ENCODE assay signal across 8 cellular contexts in genomic region chr1:116485071-116485735, GRCh38.
DNase-seq lines count a peak whose midpoint lies in the region; ATAC-seq and TF ChIP-seq lines count a peak whose summit lies in the region.

No MANE protein-coding gene starts in this region.

- CTCF ChIA-PET in activated CD8-positive, alpha-beta memory T cell treated with anti-CD3 and anti-CD28 coated beads, Interleukin-2, amount 10 ng/mL, durations not matched to agents 7 days and 5 days (lab: Charles Lee): interaction anchor here (0.6 to 11.3 kb wide), 71 partner anchors 9 to 502 kb away, joined by 3 to 243 read pairs (median 4); no protein-coding TSS in a partner anchor

- peak; percentile 73 for ATAC-seq in GM21360 (IDR thresholded peaks at IDR 0.05; ENCODE audit: unreplicated experiment)
- peak; percentile 93 for ATAC-seq in activated CD8-positive, alpha-beta memory T cell treated with anti-CD3 and anti-CD28 coated beads, Interleukin-2, amount 10 ng/mL, durations not matched to agents 7 days and 5 days

- H3K4me3 ChIP-seq in epithelial cell of esophagus (ENCODE audit: low read length): no peak overlapping the region
- H3K4me3 ChIP-seq in muscle layer of duodenum (ENCODE audit: low read depth in 1 of 2, low read length in 2 of 2): no peak overlapping the region

- H3K36me3 ChIP-seq in muscle layer of duodenum (ENCODE audit: control insufficient read depth in 1 of 2, insufficient read depth in 2 of 2, low read length in 2 of 2): no peaks in the 10 kb centered on the region

- no peak overlapping the region for H3K4me3 Mint-ChIP-seq in activated CD8-positive, alpha-beta memory T cell treated with anti-CD3 and anti-CD28 coated beads, Interleukin-2, amount 10 ng/mL, durations not matched to agents 7 days and 5 days

- no peaks in the 10 kb centered on the region for H3K9me3 Mint-ChIP-seq in activated CD8-positive, alpha-beta memory T cell treated with anti-CD3 and anti-CD28 coated beads, Interleukin-2, amount 10 ng/mL, durations not matched to agents 7 days and 5 days (ENCODE audit: low read depth)

- peaks cover 9% of the 10 kb centered on the region for H3K4me1 Mint-ChIP-seq in activated CD8-positive, alpha-beta memory T cell treated with anti-CD3 and anti-CD28 coated beads, Interleukin-2, amount 10 ng/mL, durations not matched to agents 7 days and 5 days

- peak; percentile 93 for TF ChIP-seq CTCF in epithelial cell of esophagus (IDR thresholded peaks at IDR 0.05; ENCODE audit: insufficient read depth, low read depth, low read length, missing control alignments)

- DNase-seq in COLO668 (lab: John Stamatoyannopoulos, UW; ENCODE audit: unreplicated experiment): peak; percentile 92
- peak; percentile 75 for DNase-seq in HPDE6-E6E7 (ENCODE audit: extremely low spot score)
- peak; percentile 32 to 58 for DNase-seq in NOMO-1 (lab: John Stamatoyannopoulos, UW; ENCODE audit: unreplicated experiment in 2 of 2)
- DNase-seq in activated CD8-positive, alpha-beta memory T cell treated with anti-CD3 and anti-CD28 coated beads, Interleukin-2, amount 10 ng/mL, durations not matched to agents 7 days and 5 days: peak; percentile 90
- peak; percentile 79 for DNase-seq in epithelial cell of esophagus (ENCODE audit: low read depth)
- peak; percentile 72 to 88 for DNase-seq in stimulated activated CD8-positive, alpha-beta memory T cell treated with anti-CD3 and anti-CD28 coated beads, Interleukin-7, amount 100 ng/mL, for 1 hour (ENCODE audit: low read depth in 2 of 2)

- no peaks in the 10 kb centered on the region for H3K36me3 Mint-ChIP-seq in activated CD8-positive, alpha-beta memory T cell treated with anti-CD3 and anti-CD28 coated beads, Interleukin-2, amount 10 ng/mL, durations not matched to agents 7 days and 5 days

- H3K27ac Mint-ChIP-seq in activated CD8-positive, alpha-beta memory T cell treated with anti-CD3 and anti-CD28 coated beads, Interleukin-2, amount 10 ng/mL, durations not matched to agents 7 days and 5 days: no peak overlapping the region

- H3K27me3 Mint-ChIP-seq in activated CD8-positive, alpha-beta memory T cell treated with anti-CD3 and anti-CD28 coated beads, Interleukin-2, amount 10 ng/mL, durations not matched to agents 7 days and 5 days: no peaks in the 10 kb centered on the region

- no peaks in the 10 kb centered on the region for H3K9me3 ChIP-seq in muscle layer of duodenum (ENCODE audit: control insufficient read depth in 1 of 2, low read length in 2 of 2)

- H3K27ac ChIP-seq in muscle layer of duodenum (ENCODE audit: low read length): peak overlapping the region; percentile 49

- H3K4me1 ChIP-seq in muscle layer of duodenum (ENCODE audit: control insufficient read depth in 1 of 2, insufficient read depth in 2 of 2, low read length in 2 of 2): peaks cover 0 to 9% of the 10 kb centered on the region in 2 donors

- no peaks in the 10 kb centered on the region for H3K27me3 ChIP-seq in muscle layer of duodenum (ENCODE audit: low read depth, low read length)
